ENCODE assay signal across 17 cellular contexts in genomic region chr16:79715088-79715487, GRCh38.
"Had no signal": no experiment of that assay in that cellular context is flagged by ENCODE, and none has a peak within 500 bp of the region (broad histone marks: within the 10 kb centered on the region; RNA-seq: fewer than 3 reads in every experiment).

No MANE protein-coding gene starts in this region.

- H3K9me3 ChIP-seq: lower lobe of right lung, right atrium auricular region, upper lobe of left lung had no signal

- H3K27ac ChIP-seq: lower lobe of right lung, right atrium auricular region, upper lobe of left lung had no signal

- H3K4me3 Mint-ChIP-seq: activated B cell treated with CpG ODN at 0.5 μM for 24 hours; activated CD8-positive, alpha-beta memory T cell treated with anti-CD3 and anti-CD28 coated beads, Interleukin-2, amount 10 ng/mL, durations not matched to agents 7 days and 5 days; activated naive CD8-positive, alpha-beta T cell treated with anti-CD3 and anti-CD28 coated beads for 36 hours; activated T-cell treated with anti-CD3 and anti-CD28 coated beads, Interleukin-2, amount 50 U/mL, for 24 hours; mesothelial cell of epicardium; stimulated activated naive B cell treated with anti-CD40 and anti-IgM and Interleukin-4, amounts not matched to agents 10 μg/mL and 1 μg/mL and 100 μg/mL, for 72 hours had no signal

- H3K36me3 ChIP-seq: lower lobe of right lung, right atrium auricular region, upper lobe of left lung had no signal

- H3K4me1 ChIP-seq: lower lobe of right lung, right atrium auricular region had no signal

- H3K4me3 ChIP-seq: lower lobe of right lung, right atrium auricular region, upper lobe of left lung had no signal

- ATAC-seq: activated CD8-positive, alpha-beta memory T cell treated with anti-CD3 and anti-CD28 coated beads, Interleukin-2, amount 10 ng/mL, durations not matched to agents 7 days and 5 days; lower lobe of right lung; SK-N-SH treated with all-trans-retinoic acid at 6 μM for 48 hours; stimulated activated naive B cell treated with anti-CD40 and anti-IgM and Interleukin-4, amounts not matched to agents 10 μg/mL and 1 μg/mL and 100 μg/mL, for 72 hours had no signal

- H3K27me3 ChIP-seq: right atrium auricular region, upper lobe of left lung had no signal

- H3K36me3 Mint-ChIP-seq: activated CD8-positive, alpha-beta memory T cell treated with anti-CD3 and anti-CD28 coated beads, Interleukin-2, amount 10 ng/mL, durations not matched to agents 7 days and 5 days; activated naive CD8-positive, alpha-beta T cell treated with anti-CD3 and anti-CD28 coated beads for 36 hours; mesothelial cell of epicardium; stimulated activated naive B cell treated with anti-CD40 and anti-IgM and Interleukin-4, amounts not matched to agents 10 μg/mL and 1 μg/mL and 100 μg/mL, for 72 hours had no signal

- H3K27ac Mint-ChIP-seq: activated B cell treated with CpG ODN at 0.5 μM for 24 hours; activated CD8-positive, alpha-beta memory T cell treated with anti-CD3 and anti-CD28 coated beads, Interleukin-2, amount 10 ng/mL, durations not matched to agents 7 days and 5 days; activated naive CD8-positive, alpha-beta T cell treated with anti-CD3 and anti-CD28 coated beads for 36 hours; activated T-cell treated with anti-CD3 and anti-CD28 coated beads, Interleukin-2, amount 50 U/mL, for 24 hours; mesothelial cell of epicardium; stimulated activated naive B cell treated with anti-CD40 and anti-IgM and Interleukin-4, amounts not matched to agents 10 μg/mL and 1 μg/mL and 100 μg/mL, for 72 hours had no signal

- H3K9me3 Mint-ChIP-seq: activated B cell treated with CpG ODN at 0.5 μM for 24 hours; activated naive CD8-positive, alpha-beta T cell treated with anti-CD3 and anti-CD28 coated beads for 36 hours; activated T-cell treated with anti-CD3 and anti-CD28 coated beads, Interleukin-2, amount 50 U/mL, for 24 hours; mesothelial cell of epicardium; stimulated activated naive B cell treated with anti-CD40 and anti-IgM and Interleukin-4, amounts not matched to agents 10 μg/mL and 1 μg/mL and 100 μg/mL, for 72 hours had no signal

- H3K4me1 Mint-ChIP-seq: activated B cell treated with CpG ODN at 0.5 μM for 24 hours; activated naive CD8-positive, alpha-beta T cell treated with anti-CD3 and anti-CD28 coated beads for 36 hours; stimulated activated naive B cell treated with anti-CD40 and anti-IgM and Interleukin-4, amounts not matched to agents 10 μg/mL and 1 μg/mL and 100 μg/mL, for 72 hours had no signal

- DNase-seq: activated B cell treated with CpG ODN at 0.5 μM for 24 hours; activated CD4-positive, alpha-beta T cell treated with anti-CD3 and anti-CD28 coated beads, Interleukin-2, amount 50 U/mL, for 1 hour; activated CD8-positive, alpha-beta memory T cell treated with anti-CD3 and anti-CD28 coated beads, Interleukin-2, amount 10 ng/mL, durations not matched to agents 7 days and 5 days; activated gamma-delta T cell; activated naive CD8-positive, alpha-beta T cell treated with anti-CD3 and anti-CD28 coated beads for 36 hours; activated T-cell treated with anti-CD3 and anti-CD28 coated beads, Interleukin-2, amount 50 U/mL, for 24 hours; effector memory CD4-positive, alpha-beta T cell; hypothalamus; kidney glomerular epithelial cell; lower lobe of right lung; stimulated activated CD4-positive, alpha-beta T cell treated with anti-CD3 and anti-CD28 coated beads, Interleukin-2, amount 100 ng/mL, for 24 hours; stimulated activated naive B cell treated with anti-CD40 and anti-IgM and Interleukin-4, amounts not matched to agents 10 μg/mL and 1 μg/mL and 100 μg/mL, for 72 hours; substantia nigra; upper lobe of left lung had no signal
